Comparison of ENCODE assay signal across 8 cellular contexts in the genomic region with DNA sequence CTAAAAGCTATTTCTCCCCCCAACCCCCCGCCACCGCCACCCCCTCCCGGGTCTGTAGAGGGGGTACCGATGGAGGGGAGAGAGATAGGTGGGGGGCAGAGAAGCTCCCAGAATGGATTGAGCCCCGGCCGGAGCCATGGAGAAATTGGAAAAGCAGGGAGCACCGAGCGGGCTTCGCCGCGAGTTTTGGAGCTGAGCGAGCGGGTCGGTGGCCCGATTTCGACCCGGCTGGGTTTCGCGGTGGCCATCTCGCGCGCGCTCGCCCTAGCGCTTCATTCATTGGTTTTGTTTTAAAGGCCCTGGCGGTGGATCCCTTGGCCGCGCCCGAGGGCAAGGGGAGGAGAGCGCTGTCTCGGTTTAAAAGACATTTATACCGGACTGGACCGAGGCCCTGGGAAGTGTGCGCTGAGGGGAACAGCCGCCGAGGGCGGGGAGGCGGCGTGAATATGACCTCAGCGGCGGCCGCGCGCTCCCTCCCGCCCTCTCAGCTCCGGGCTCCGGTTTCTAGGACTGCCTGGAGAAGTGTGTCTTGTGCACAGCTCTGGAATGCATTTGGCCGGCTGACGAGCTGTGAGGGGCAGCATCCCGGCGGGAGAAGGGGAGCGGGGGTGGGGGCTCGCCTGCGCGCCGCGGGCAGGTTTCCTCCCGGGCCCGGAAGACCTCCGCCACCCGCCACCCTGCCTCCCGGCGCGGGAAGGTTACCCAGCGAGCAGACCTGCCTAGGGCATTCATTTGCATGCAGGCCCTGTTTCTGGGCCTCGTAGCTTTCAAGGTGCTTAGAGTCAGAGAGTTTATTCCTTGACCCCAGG. TPM values are rescaled to one million over a fixed set of nuclear protein-coding genes. Genes with fewer than 3 reads are reported as not detected.
A peak's percentile ranks its signal among the peaks of the same experiment; 100 is the strongest.
DNase-seq lines count a peak whose midpoint lies in the region; ATAC-seq and TF ChIP-seq lines count a peak whose summit lies in the region.

No MANE protein-coding gene starts in this region.

- peak in 1 of 2 donors; percentile 82 for TF ChIP-seq POLR2A in thyroid gland (IDR thresholded peaks at IDR 0.05)

- H3K36me3 ChIP-seq in esophagus (ENCODE audit: control insufficient read depth in 2 of 2, insufficient read depth in 2 of 2, low read length in 1 of 2) = no peaks in the 10 kb centered on the region
- H3K36me3 ChIP-seq in mucosa of rectum (ENCODE audit: control insufficient read depth in 2 of 2, insufficient read depth in 2 of 2, low read length in 2 of 2) = no peaks in the 10 kb centered on the region
- no peaks in the 10 kb centered on the region for H3K36me3 ChIP-seq in thyroid gland

- H3K4me1 Mint-ChIP-seq in activated T-cell treated with anti-CD3 and anti-CD28 coated beads, Interleukin-2, amount 50 U/mL, for 24 hours (ENCODE audit: low read depth) = peaks cover 39% of the 10 kb centered on the region

- H3K9me3 ChIP-seq in esophagus (ENCODE audit: control insufficient read depth in 2 of 2, insufficient read depth in 1 of 2, low read depth in 1 of 2, low read length in 1 of 2) (no peaks in the 10 kb centered on the region), mucosa of rectum (ENCODE audit: control insufficient read depth in 2 of 2, low read length in 2 of 2) (no peaks in the 10 kb centered on the region), thyroid gland (no peaks in the 10 kb centered on the region)

- 0 to 1% methylated on average over 52 to 66 of the region's 66 CpGs for WGBS in esophagus, 2 donors
- 1 to 2% methylated on average over 28 to 54 of the region's 66 CpGs for WGBS in thyroid gland, 2 donors

- ATAC-seq in GM19035 (IDR thresholded peaks at IDR 0.05; ENCODE audit: unreplicated experiment) = peak; percentile 32
- peak; percentile 25 for ATAC-seq in HG03159 (IDR thresholded peaks at IDR 0.05; ENCODE audit: unreplicated experiment)

- peak overlapping the region; percentile 85 for H3K9ac ChIP-seq in mucosa of rectum (ENCODE audit: low read depth in 1 of 2, low read length in 2 of 2)

- no peaks in the 10 kb centered on the region for H3K9me3 Mint-ChIP-seq in activated T-cell treated with anti-CD3 and anti-CD28 coated beads, Interleukin-2, amount 50 U/mL, for 24 hours

- DNase-seq in C1 segment of cervical spinal cord (lab: John Stamatoyannopoulos, UW) = peak in 12 of 14 donors; percentile 51 to 89 (median 83)
- DNase-seq in NCI-H774 (lab: John Stamatoyannopoulos, UW) = peak; percentile 73
- DNase-seq in activated T-cell treated with anti-CD3 and anti-CD28 coated beads, Interleukin-2, amount 50 U/mL, for 24 hours = peak; percentile 75
- DNase-seq in thyroid gland = peak; percentile 91 to 92

- peak overlapping the region; percentile 82 for H3K4me3 Mint-ChIP-seq in activated T-cell treated with anti-CD3 and anti-CD28 coated beads, Interleukin-2, amount 50 U/mL, for 24 hours

- H3K4me1 ChIP-seq in esophagus (ENCODE audit: control insufficient read depth in 2 of 2, insufficient read depth in 2 of 2, low read length in 1 of 2) = peaks cover 0 to 15% of the 10 kb centered on the region in 2 donors
- peaks cover 7 to 13% of the 10 kb centered on the region in 2 donors for H3K4me1 ChIP-seq in mucosa of rectum (ENCODE audit: control insufficient read depth in 2 of 2, insufficient read depth in 2 of 2, low read length in 2 of 2)
- H3K4me1 ChIP-seq in thyroid gland = peaks cover 26 to 36% of the 10 kb centered on the region in 2 donors

- intact Hi-C loops in thyroid gland (cut with DNase I) = no loop called here

- peaks cover 17% of the 10 kb centered on the region for H3K36me3 Mint-ChIP-seq in activated T-cell treated with anti-CD3 and anti-CD28 coated beads, Interleukin-2, amount 50 U/mL, for 24 hours (ENCODE audit: low read depth)

- H3K4me3 ChIP-seq in esophagus (ENCODE audit: low read depth in 1 of 2, low read length in 2 of 2) (peak overlapping the region; percentile 53 to 92), mucosa of rectum (ENCODE audit: low read length in 2 of 2) (peak overlapping the region; percentile 64 to 80), thyroid gland (replicated peaks in 1 of 3) (peak overlapping the region; percentile 35 to 94 (median 60))

- TF ChIP-seq CTCF in thyroid gland (IDR thresholded peaks at IDR 0.05) = peak in 1 of 6 experiments; percentile 10

- H3K27me3 Mint-ChIP-seq in activated T-cell treated with anti-CD3 and anti-CD28 coated beads, Interleukin-2, amount 50 U/mL, for 24 hours = no peaks in the 10 kb centered on the region

- peak overlapping the region; percentile 96 for H3K27ac ChIP-seq in esophagus (ENCODE audit: low read depth in 2 of 2, low read length in 1 of 2)
- H3K27ac ChIP-seq in mucosa of rectum (ENCODE audit: low read depth in 2 of 2, low read length in 2 of 2) = peak overlapping the region; percentile 96 to 98
- peak overlapping the region; percentile 98 to 100 (median 99) for H3K27ac ChIP-seq in thyroid gland

- H3K27me3 ChIP-seq in esophagus (ENCODE audit: control insufficient read depth in 1 of 2, insufficient read depth in 2 of 2, low read length in 2 of 2) (no peaks in the 10 kb centered on the region), mucosa of rectum (ENCODE audit: control insufficient read depth in 2 of 2, insufficient read depth in 2 of 2, low read length in 2 of 2) (no peaks in the 10 kb centered on the region), thyroid gland (no peaks in the 10 kb centered on the region)

- H3K27ac Mint-ChIP-seq in activated T-cell treated with anti-CD3 and anti-CD28 coated beads, Interleukin-2, amount 50 U/mL, for 24 hours = peak overlapping the region; percentile 91

RNA-seq across cellular contexts. Expression of a gene that starts 1.7 kb away (rescaled TPM):
- 1 to 10 TPM; 3.5 to 4.4 TPM for polyA plus RNA-seq in esophagus
- total RNA-seq in thyroid gland = 10 to 100 TPM; 40.1 to 69.3 (median 59.2) TPM

Comparison
In these comparisons a context has a peak if more than half of its experiments do, and no peak if none do; other contexts are left out.
1. Peak in every context shown above with its lines: DNase-seq, ATAC-seq, H3K4me3 ChIP-seq and H3K27ac ChIP-seq.